ENCODE assay signal across 1 cellular context in the genomic region with DNA sequence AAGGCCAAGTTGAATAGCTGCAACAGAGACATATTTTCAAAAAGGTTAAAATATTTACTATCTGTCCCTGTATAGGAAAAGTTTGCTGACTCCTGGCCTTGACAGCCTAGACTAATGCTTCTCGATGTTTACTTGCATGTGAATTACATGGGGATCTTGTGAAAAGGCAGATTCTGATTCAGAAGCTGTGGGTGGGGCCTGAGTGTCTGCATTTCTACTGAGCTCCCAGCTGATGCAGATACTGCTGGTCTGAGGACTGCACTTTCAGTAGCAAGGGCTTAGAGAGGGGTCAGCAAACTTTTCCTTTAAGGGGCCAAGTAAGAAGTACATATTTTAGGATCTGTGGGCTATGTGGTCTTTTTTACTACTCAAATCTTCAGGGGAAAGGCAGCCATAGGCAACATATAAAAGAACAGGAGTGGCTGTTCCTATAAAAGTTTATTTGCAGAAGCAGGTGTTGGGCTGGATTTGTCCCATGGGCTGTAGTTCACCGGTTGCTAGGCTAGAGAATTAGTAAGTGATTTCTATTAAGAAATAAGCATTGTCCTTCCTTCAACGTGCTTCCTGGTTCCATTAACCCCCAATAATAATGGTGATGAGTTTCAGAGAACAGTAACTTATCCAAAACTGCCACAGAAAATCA.
TF ChIP-seq lines count a peak whose summit lies in the region.

No MANE protein-coding gene starts in this region.

TF ChIP-seq in H1, 55 proteins besides CTCF, POLR2A, EP300 and RAD21:
- TF ChIP-seq CEBPB (IDR thresholded peaks at IDR 0.05; ENCODE audit: low read depth, low read length) (no peak), KDM1A (IDR thresholded peaks at IDR 0.05; ENCODE audit: borderline replicate concordance, low read length) (no peak), CTBP2 (IDR thresholded peaks at IDR 0.05; ENCODE audit: borderline replicate concordance, insufficient read depth, insufficient read length, low read length) (no peak), GABPA (IDR thresholded peaks at IDR 0.05; ENCODE audit: borderline replicate concordance, insufficient read depth, low read length) (no peak), SP2 (IDR thresholded peaks at IDR 0.05; ENCODE audit: low read length) (no peak), ZNF274 (IDR thresholded peaks at IDR 0.05; ENCODE audit: borderline replicate concordance, extremely low read depth, low read length) (no peak)
